Comparison of ENCODE assay signal across 9 cellular contexts in the genomic region with DNA sequence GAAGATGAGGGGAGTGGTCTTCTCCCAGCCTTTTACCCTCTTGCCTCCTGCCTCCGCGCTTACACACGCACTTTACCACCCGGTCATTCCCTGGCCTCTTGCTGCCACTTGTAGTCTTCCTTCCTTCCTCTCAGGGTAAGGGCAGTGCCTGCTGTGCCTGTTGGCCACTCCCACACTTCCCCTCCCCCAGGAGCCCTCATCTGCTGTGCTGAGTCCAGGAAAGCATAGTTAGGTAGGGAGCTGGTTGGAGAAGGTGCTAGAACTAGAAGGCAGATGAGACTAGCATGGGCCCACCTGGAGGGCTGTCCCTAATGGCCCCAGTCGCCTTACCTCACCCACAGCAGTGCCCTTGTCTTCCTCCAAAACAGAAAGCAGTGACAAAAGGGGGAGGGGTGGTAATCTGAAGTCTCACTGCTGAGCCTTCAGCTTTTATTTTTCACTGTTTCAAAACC. TPM values are rescaled to one million over a fixed set of nuclear protein-coding genes. Genes with fewer than 3 reads are reported as not detected.
DNase-seq lines count a peak whose midpoint lies in the region; ATAC-seq and TF ChIP-seq lines count a peak whose summit lies in the region.
"Had no signal": no experiment of that assay in that cellular context is flagged by ENCODE, and none has a peak within 500 bp of the region (broad histone marks: within the 10 kb centered on the region; RNA-seq: fewer than 3 reads in every experiment).

No MANE protein-coding gene starts in this region.

- peaks cover 50% of the 10 kb centered on the region for H3K36me3 ChIP-seq in WERI-Rb-1
- peaks cover 36% of the 10 kb centered on the region for H3K36me3 ChIP-seq in right atrium auricular region
- peaks cover 14% of the 10 kb centered on the region for H3K36me3 ChIP-seq in smooth muscle cell (ENCODE audit: low read depth)

- H3K9me3 ChIP-seq in WERI-Rb-1 (ENCODE audit: severe bottlenecking) (no peaks in the 10 kb centered on the region), right atrium auricular region (no peaks in the 10 kb centered on the region), smooth muscle cell (replicated peaks; ENCODE audit: low read depth) (no peaks in the 10 kb centered on the region)

- no peaks in the 10 kb centered on the region for H3K79me2 ChIP-seq in smooth muscle cell (ENCODE audit: low read depth)

- H3K4me3 ChIP-seq in WERI-Rb-1 (ENCODE audit: low read depth, low read length) = peak overlapping the region; percentile 5; the same call in 1 of the 2 replicates
- no peak overlapping the region for H3K4me3 ChIP-seq in right atrium auricular region
- no peak overlapping the region for H3K4me3 ChIP-seq in smooth muscle cell

- peak; percentile 50 for DNase-seq in activated CD8-positive, alpha-beta memory T cell treated with anti-CD3 and anti-CD28 coated beads, Interleukin-2, amount 10 ng/mL, durations not matched to agents 7 days and 5 days
- no peak for DNase-seq in activated CD8-positive, alpha-beta memory T cell treated with anti-CD3 and anti-CD28 coated beads for 24 hours
- DNase-seq in WERI-Rb-1 (peak; percentile 83), right atrium auricular region (ENCODE audit: low spot score) (no peak), smooth muscle cell (lab: John Stamatoyannopoulos, UW; ENCODE audit: unreplicated experiment) (no peak), Calu3 (no peak)

- peaks cover 75% of the 10 kb centered on the region for H3K4me1 Mint-ChIP-seq in activated CD8-positive, alpha-beta memory T cell treated with anti-CD3 and anti-CD28 coated beads, Interleukin-2, amount 10 ng/mL, durations not matched to agents 7 days and 5 days
- no peaks in the 10 kb centered on the region for H3K4me1 Mint-ChIP-seq in Calu3 (ENCODE audit: low read depth, unreplicated experiment)

- H3F3A ChIP-seq in smooth muscle cell (ENCODE audit: low read depth) = peaks cover 4% of the 10 kb centered on the region

- ATAC-seq in activated CD8-positive, alpha-beta memory T cell treated with anti-CD3 and anti-CD28 coated beads, Interleukin-2, amount 10 ng/mL, durations not matched to agents 7 days and 5 days = peak; percentile 17
- ATAC-seq in GM19467 (IDR thresholded peaks at IDR 0.05; ENCODE audit: unreplicated experiment) (no peak), GM18867 (IDR thresholded peaks at IDR 0.05; ENCODE audit: unreplicated experiment) (no peak)
- ATAC-seq: Panc1 had no signal

- no TSS peak for BruUV-seq in Calu3 (replicated peaks; lab: Mats Ljungman, UMichigan)

- H3K27ac Mint-ChIP-seq in activated CD8-positive, alpha-beta memory T cell treated with anti-CD3 and anti-CD28 coated beads, Interleukin-2, amount 10 ng/mL, durations not matched to agents 7 days and 5 days = peak overlapping the region; percentile 87
- no peak overlapping the region for H3K27ac Mint-ChIP-seq in Calu3 (ENCODE audit: unreplicated experiment)

- peaks cover 0 to 53% of the 10 kb centered on the region in 2 donors for H3K4me1 ChIP-seq in right atrium auricular region
- H3K4me1 ChIP-seq in smooth muscle cell (ENCODE audit: low read depth) = peaks cover 50% of the 10 kb centered on the region

- H3K27me3 ChIP-seq in WERI-Rb-1 (ENCODE audit: insufficient read depth, low read depth, severe bottlenecking) = no peaks in the 10 kb centered on the region
- no peaks in the 10 kb centered on the region for H3K27me3 ChIP-seq in right atrium auricular region
- no peaks in the 10 kb centered on the region for H3K27me3 ChIP-seq in smooth muscle cell (ENCODE audit: low read depth)

- 64% methylated on average over 5 of the region's 5 CpGs for WGBS in smooth muscle cell (ENCODE audit: low lambda C conversion rate)

- no peak overlapping the region for H2AFZ ChIP-seq in smooth muscle cell (ENCODE audit: low read depth)

- no peak overlapping the region for H3K4me3 Mint-ChIP-seq in activated CD8-positive, alpha-beta memory T cell treated with anti-CD3 and anti-CD28 coated beads, Interleukin-2, amount 10 ng/mL, durations not matched to agents 7 days and 5 days
- H3K4me3 Mint-ChIP-seq in Calu3 (ENCODE audit: low read depth, unreplicated experiment) = no peak overlapping the region

- H3K9ac ChIP-seq in smooth muscle cell (ENCODE audit: low read depth) = no peak overlapping the region

- H3K9me3 Mint-ChIP-seq in activated CD8-positive, alpha-beta memory T cell treated with anti-CD3 and anti-CD28 coated beads, Interleukin-2, amount 10 ng/mL, durations not matched to agents 7 days and 5 days (ENCODE audit: low read depth) = no peaks in the 10 kb centered on the region
- H3K9me3 Mint-ChIP-seq in Calu3 (ENCODE audit: low read depth, unreplicated experiment) = no peaks in the 10 kb centered on the region

- no peaks in the 10 kb centered on the region for H4K20me1 ChIP-seq in smooth muscle cell (ENCODE audit: low read depth)

- CTCF ChIA-PET in activated CD8-positive, alpha-beta memory T cell treated with anti-CD3 and anti-CD28 coated beads, Interleukin-2, amount 10 ng/mL, durations not matched to agents 7 days and 5 days (lab: Charles Lee) = interaction anchor here (1.0 to 2.3 kb wide), 4 partner anchors 8 to 132 kb away, joined by 3 to 7 read pairs (median 6); no protein-coding TSS in a partner anchor
- CTCF ChIA-PET in Calu3 (lab: Charles Lee) = no interaction called here

- H3K27ac ChIP-seq in WERI-Rb-1 = peak overlapping the region; percentile 96
- H3K27ac ChIP-seq in right atrium auricular region = peak overlapping the region; percentile 29 to 48
- H3K27ac ChIP-seq in smooth muscle cell (ENCODE audit: low read depth) = peak overlapping the region; percentile 56

- H3K27me3 Mint-ChIP-seq in activated CD8-positive, alpha-beta memory T cell treated with anti-CD3 and anti-CD28 coated beads, Interleukin-2, amount 10 ng/mL, durations not matched to agents 7 days and 5 days = no peaks in the 10 kb centered on the region
- no peaks in the 10 kb centered on the region for H3K27me3 Mint-ChIP-seq in Calu3 (ENCODE audit: unreplicated experiment)

- no peak for TF ChIP-seq CTCF in WERI-Rb-1 (IDR thresholded peaks at IDR 0.05; ENCODE audit: low read depth, low read length)
- no peak for TF ChIP-seq CTCF in right atrium auricular region (IDR thresholded peaks at IDR 0.05)
- TF ChIP-seq CTCF in smooth muscle cell (IDR thresholded peaks at IDR 0.05; ENCODE audit: borderline replicate concordance, insufficient read depth, poor library complexity, severe bottlenecking) = no peak
- no peak for TF ChIP-seq CTCF in Calu3 (IDR thresholded peaks at IDR 0.05; ENCODE audit: unreplicated experiment)

- H3K4me2 ChIP-seq in smooth muscle cell = no peak overlapping the region

- H3K36me3 Mint-ChIP-seq in activated CD8-positive, alpha-beta memory T cell treated with anti-CD3 and anti-CD28 coated beads, Interleukin-2, amount 10 ng/mL, durations not matched to agents 7 days and 5 days = peaks cover 48% of the 10 kb centered on the region
- H3K36me3 Mint-ChIP-seq in Calu3 (ENCODE audit: insufficient read depth, unreplicated experiment) = peaks cover 16% of the 10 kb centered on the region

- intact Hi-C loops in Calu3 (cut with micrococcal nuclease; ENCODE audit: unreplicated experiment) = no loop called here

RNA-seq across cellular contexts. Expression of gene SRSF5, which starts 54.3 kb away (rescaled TPM):
- total RNA-seq in activated CD8-positive, alpha-beta memory T cell treated with anti-CD3 and anti-CD28 coated beads, Interleukin-2, amount 10 ng/mL, durations not matched to agents 7 days and 5 days = 100 to 1,000 TPM; 335 to 407 TPM
- 100 to 1,000 TPM in 1 of 2 donors, 10 to 100 TPM in 1; 96.8 to 111 TPM for total RNA-seq in right atrium auricular region
- total RNA-seq in smooth muscle cell = 197 and 246 TPM in 2 replicates
- polyA plus RNA-seq in smooth muscle cell = 201 and 300 TPM in 2 replicates
- total RNA-seq in Calu3 (2022) = 253 and 256 TPM in 2 replicates

Comparison
In these comparisons a context has a peak if more than half of its experiments do, and no peak if none do; other contexts are left out.
1. DNase-seq: peak in activated CD8-positive, alpha-beta memory T cell treated with anti-CD3 and anti-CD28 coated beads, Interleukin-2, amount 10 ng/mL, durations not matched to agents 7 days and 5 days (single experiment) and WERI-Rb-1 (single experiment); none in activated CD8-positive, alpha-beta memory T cell treated with anti-CD3 and anti-CD28 coated beads for 24 hours (single experiment), right atrium auricular region (single experiment), smooth muscle cell (single experiment) and Calu3 (single experiment).
2. H3K27ac ChIP-seq: peak in every context shown above with its lines; median percentile 96 in WERI-Rb-1; 56 in smooth muscle cell; 38 in right atrium auricular region.